ENCODE assay signal across 23 cellular contexts in the genomic region with DNA sequence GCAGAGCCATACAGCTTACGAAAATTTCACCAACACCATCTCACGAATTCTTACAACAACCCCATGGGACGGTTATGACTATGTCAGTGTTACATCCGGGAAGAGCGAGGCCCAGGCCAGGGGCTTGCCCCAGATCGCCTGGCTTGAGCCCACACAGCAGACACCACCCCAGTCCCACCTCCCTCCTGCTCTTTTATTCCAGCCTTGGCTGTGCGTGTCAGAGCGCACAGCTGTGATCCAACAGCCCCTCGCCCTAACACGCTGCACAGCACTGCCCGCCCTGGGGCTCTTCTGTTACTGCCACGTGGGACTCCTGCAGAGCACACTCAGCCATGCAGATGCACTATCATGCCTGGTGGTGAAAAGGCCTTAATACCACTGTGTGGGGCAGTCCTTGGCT.
A peak's percentile ranks its signal among the peaks of the same experiment; 100 is the strongest.
DNase-seq lines count a peak whose midpoint lies in the region; ATAC-seq, FAIRE-seq and TF ChIP-seq lines count a peak whose summit lies in the region.
"Had no signal": no experiment of that assay in that cellular context is flagged by ENCODE, and none has a peak within 500 bp of the region (broad histone marks: within the 10 kb centered on the region; RNA-seq: fewer than 3 reads in every experiment).

No MANE protein-coding gene starts in this region.

- H3K4me3 ChIP-seq in BLaER1 treated with 17β-estradiol and CSF1 and Interleukin-3, amounts not matched to agents 10 nM and 100 nM, result no peak overlapping the region
- H3K4me3 ChIP-seq in astrocyte (ENCODE audit: insufficient read depth, low read depth, low read length) (no peak overlapping the region), neural progenitor cell (no peak overlapping the region), vagina (no peak overlapping the region)
- H3K4me3 ChIP-seq: gastroesophageal sphincter, K562, right atrium auricular region had no signal

- peaks cover 17% of the 10 kb centered on the region for H3K4me1 Mint-ChIP-seq in astrocyte (ENCODE audit: low read depth, unreplicated experiment)
- H3K4me1 Mint-ChIP-seq in neural progenitor cell, result peaks cover 6% of the 10 kb centered on the region
- H3K4me1 Mint-ChIP-seq: B cell; stimulated activated naive CD8-positive, alpha-beta T cell treated with anti-CD3 and anti-CD28 coated beads, Interleukin-15, amount 100 ng/mL, for 72 hours had no signal

- H3K27me3 Mint-ChIP-seq in astrocyte (ENCODE audit: low read depth, unreplicated experiment) (peaks cover 43% of the 10 kb centered on the region), neural progenitor cell (ENCODE audit: insufficient read depth, low read depth) (no peaks in the 10 kb centered on the region)

- FAIRE-seq in astrocyte (lab: Jason Lieb, UNC), result no peak
- no peak for FAIRE-seq in GM12891 (lab: Jason Lieb, UNC)
- FAIRE-seq: K562 had no signal

- H2AFZ ChIP-seq in astrocyte (ENCODE audit: low read depth, low read length) (no peak overlapping the region), neural progenitor cell (replicated peaks) (no peak overlapping the region)

- H3K36me3 ChIP-seq in BLaER1 treated with 17β-estradiol and CSF1 and Interleukin-3, amounts not matched to agents 10 nM and 100 nM, result no peaks in the 10 kb centered on the region
- H3K36me3 ChIP-seq in astrocyte (ENCODE audit: insufficient read depth, low read length) (no peaks in the 10 kb centered on the region), neural progenitor cell (no peaks in the 10 kb centered on the region), vagina (no peaks in the 10 kb centered on the region)
- H3K36me3 ChIP-seq: gastroesophageal sphincter, right atrium auricular region had no signal

- peaks cover 0 to 32% (median 14%) of the 10 kb centered on the region in 11 experiments; a peak in 18 of 22 replicates for H3K27me3 ChIP-seq in BLaER1 treated with 17β-estradiol and CSF1 and Interleukin-3, amounts not matched to agents 10 nM and 100 nM
- H3K27me3 ChIP-seq in astrocyte (ENCODE audit: insufficient read depth, low read length) (no peaks in the 10 kb centered on the region), neural progenitor cell (no peaks in the 10 kb centered on the region), vagina (no peaks in the 10 kb centered on the region)
- H3K27me3 ChIP-seq: right atrium auricular region had no signal

- ATAC-seq in HG03039 (IDR thresholded peaks at IDR 0.05; ENCODE audit: unreplicated experiment), result no peak
- ATAC-seq: activated naive CD4-positive, alpha-beta T cell treated with anti-CD3 and anti-CD28 coated beads, Interleukin-2, amount 50 U/mL, for 72 hours; gastroesophageal sphincter; K562; stimulated activated naive CD8-positive, alpha-beta T cell treated with anti-CD3 and anti-CD28 coated beads, Interleukin-15, amount 100 ng/mL, for 72 hours had no signal

- TF ChIP-seq POLR2A in GM12891 (IDR thresholded peaks at IDR 0.05; ENCODE audit: low read depth, low read length) (no peak), vagina (IDR thresholded peaks at IDR 0.05) (no peak)

- H3K27ac Mint-ChIP-seq in astrocyte (ENCODE audit: unreplicated experiment), result no peak overlapping the region
- peak overlapping the region; percentile 50 for H3K27ac Mint-ChIP-seq in neural progenitor cell
- H3K27ac Mint-ChIP-seq: activated naive CD4-positive, alpha-beta T cell treated with anti-CD3 and anti-CD28 coated beads, Interleukin-2, amount 50 U/mL, for 72 hours; B cell had no signal

- intact Hi-C loops in vagina (cut with DNase I), result no loop called here

- peak overlapping the region in 7 of 11 experiments; percentile 11 to 36 (median 21); a peak in 7 of 22 replicates for H3K4me2 ChIP-seq in BLaER1 treated with 17β-estradiol and CSF1 and Interleukin-3, amounts not matched to agents 10 nM and 100 nM
- H3K4me2 ChIP-seq in astrocyte (ENCODE audit: low read length) (peak overlapping the region; percentile 11), neural progenitor cell (no peak overlapping the region)

- no peak overlapping the region for H3K9ac ChIP-seq in BLaER1 treated with 17β-estradiol and CSF1 and Interleukin-3, amounts not matched to agents 10 nM and 100 nM
- H3K9ac ChIP-seq in astrocyte (ENCODE audit: low read length), result no peak overlapping the region
- no peak overlapping the region for H3K9ac ChIP-seq in neural progenitor cell

- H3K9me3 ChIP-seq in BLaER1 treated with 17β-estradiol and CSF1 and Interleukin-3, amounts not matched to agents 10 nM and 100 nM (replicated peaks in 1 of 11), result no peaks in the 10 kb centered on the region
- no peaks in the 10 kb centered on the region for H3K9me3 ChIP-seq in astrocyte (ENCODE audit: insufficient read depth, low read depth, low read length)
- H3K9me3 ChIP-seq in neural progenitor cell (ENCODE audit: low read depth), result no peaks in the 10 kb centered on the region
- H3K9me3 ChIP-seq in vagina, result no peaks in the 10 kb centered on the region
- H3K9me3 ChIP-seq: gastroesophageal sphincter, right atrium auricular region had no signal

- TF ChIP-seq CTCF in astrocyte (IDR thresholded peaks at IDR 0.05; ENCODE audit: insufficient read depth, low read depth, low read length) (no peak), neural progenitor cell (IDR thresholded peaks at IDR 0.05) (no peak), vagina (IDR thresholded peaks at IDR 0.05) (no peak)

- DNase-seq in NCI-H1694 (lab: John Stamatoyannopoulos, UW), result peak; percentile 52
- no peak for DNase-seq in astrocyte (ENCODE audit: low read depth)
- DNase-seq in neural progenitor cell (ENCODE audit: low spot score), result no peak
- no peak for DNase-seq in GM12891 (ENCODE audit: insufficient read length, low spot score)
- DNase-seq in glomerular visceral epithelial cell (ENCODE audit: extremely low spot score), result no peak
- no peak for DNase-seq in vagina (ENCODE audit: extremely low spot score in 2 of 2)
- DNase-seq: activated CD4-positive, alpha-beta T cell treated with anti-CD3 and anti-CD28 coated beads for 48 hours; activated T-cell treated with anti-CD3 and anti-CD28 coated beads for 4 hours; amygdala; COR-L47; hippocampal formation; NCI-H1092; NCI-H187 treated with DMSO at 0.1 percent for 48 hours; SHP77 treated with DMSO at 0.1 percent for 48 hours; stimulated activated naive CD8-positive, alpha-beta T cell treated with anti-CD3 and anti-CD28 coated beads, Interleukin-15, amount 100 ng/mL, for 72 hours had no signal

- H3F3A ChIP-seq in neural progenitor cell (ENCODE audit: low read depth), result peaks cover 6% of the 10 kb centered on the region

- H3K4me1 ChIP-seq in BLaER1 treated with 17β-estradiol and CSF1 and Interleukin-3, amounts not matched to agents 10 nM and 100 nM, result peaks cover 0 to 12% (median 0%) of the 10 kb centered on the region in 10 experiments; a peak in 6 of 20 replicates
- H3K4me1 ChIP-seq in astrocyte (ENCODE audit: insufficient read depth, low read length) (no peaks in the 10 kb centered on the region), neural progenitor cell (peaks cover 16% of the 10 kb centered on the region), vagina (no peaks in the 10 kb centered on the region)
- H3K4me1 ChIP-seq: gastroesophageal sphincter, right atrium auricular region had no signal

- H3K36me3 Mint-ChIP-seq in astrocyte (ENCODE audit: low read depth, unreplicated experiment) (no peaks in the 10 kb centered on the region), neural progenitor cell (no peaks in the 10 kb centered on the region)
- H3K36me3 Mint-ChIP-seq: activated naive CD4-positive, alpha-beta T cell treated with anti-CD3 and anti-CD28 coated beads, Interleukin-2, amount 50 U/mL, for 72 hours had no signal

- peaks cover 0 to 27% (median 0%) of the 10 kb centered on the region in 11 experiments; a peak in 6 of 22 replicates for H4K20me1 ChIP-seq in BLaER1 treated with 17β-estradiol and CSF1 and Interleukin-3, amounts not matched to agents 10 nM and 100 nM
- no peaks in the 10 kb centered on the region for H4K20me1 ChIP-seq in astrocyte (ENCODE audit: insufficient read depth, low read length)
- no peaks in the 10 kb centered on the region for H4K20me1 ChIP-seq in neural progenitor cell (ENCODE audit: low read depth)

- H3K79me2 ChIP-seq in astrocyte (ENCODE audit: insufficient read depth, low read length), result no peaks in the 10 kb centered on the region
- H3K79me2 ChIP-seq in neural progenitor cell (ENCODE audit: low read depth), result no peaks in the 10 kb centered on the region

- no peak overlapping the region for H3K27ac ChIP-seq in BLaER1 treated with 17β-estradiol and CSF1 and Interleukin-3, amounts not matched to agents 10 nM and 100 nM
- H3K27ac ChIP-seq in astrocyte (ENCODE audit: low read depth, low read length) (no peak overlapping the region), neural progenitor cell (no peak overlapping the region), vagina (no peak overlapping the region)
- H3K27ac ChIP-seq: gastroesophageal sphincter, right atrium auricular region, VCaP had no signal

- H3K9me3 Mint-ChIP-seq in astrocyte (ENCODE audit: unreplicated experiment), result peaks cover 3% of the 10 kb centered on the region
- H3K9me3 Mint-ChIP-seq in neural progenitor cell, result no peaks in the 10 kb centered on the region
- H3K9me3 Mint-ChIP-seq: activated naive CD4-positive, alpha-beta T cell treated with anti-CD3 and anti-CD28 coated beads, Interleukin-2, amount 50 U/mL, for 72 hours; stimulated activated naive CD8-positive, alpha-beta T cell treated with anti-CD3 and anti-CD28 coated beads, Interleukin-15, amount 100 ng/mL, for 72 hours had no signal

- no peak overlapping the region for H3K4me3 Mint-ChIP-seq in astrocyte (ENCODE audit: unreplicated experiment)
- no peak overlapping the region for H3K4me3 Mint-ChIP-seq in neural progenitor cell
- H3K4me3 Mint-ChIP-seq: B cell; stimulated activated naive CD8-positive, alpha-beta T cell treated with anti-CD3 and anti-CD28 coated beads, Interleukin-15, amount 100 ng/mL, for 72 hours had no signal

TF ChIP-seq in GM12891, 5 proteins besides CTCF, POLR2A, EP300 and RAD21:
- TF ChIP-seq SPI1 (IDR thresholded peaks at IDR 0.05; ENCODE audit: low read depth, low read length), result no peak
- no peak for TF ChIP-seq PAX5 (IDR thresholded peaks at IDR 0.05; ENCODE audit: insufficient read depth, low read length, severe bottlenecking)
- TF ChIP-seq POU2F2 (IDR thresholded peaks at IDR 0.05; ENCODE audit: low read depth, low read length), result no peak
- TF ChIP-seq POLR2AphosphoS5 (IDR thresholded peaks at IDR 0.05; ENCODE audit: low read depth, low read length), result no peak
